19 cellular contexts compared by ENCODE assay signal in genomic region chr16:67255553-67256030, GRCh38.
"Had no signal": no experiment of that assay in that cellular context is flagged by ENCODE, and none has a peak within 500 bp of the region (broad histone marks: within the 10 kb centered on the region; RNA-seq: fewer than 3 reads in every experiment).

No MANE protein-coding gene starts in this region.

- H3K27me3 ChIP-seq: MG63, SJSA1 had no signal

- H3K9me3 ChIP-seq: MG63, SJSA1 had no signal

- H3K4me1 ChIP-seq: SJSA1 had no signal

- DNase-seq: KBM-7, MG63, NCI-H1092, NCI-H1436, NCI-H187, NCI-H2029, NCI-H2081 treated with DMSO at 0.1 percent for 48 hours, NCI-H2171, NCI-H226, NCI-H446, NCI-H510A, NCI-H524 treated with DMSO at 0.1 percent for 48 hours, NCI-H69, NCI-H774, Right ventricle myocardium superior, RPMI8226, SIG-M5 had no signal

- H3K36me3 ChIP-seq: MG63, SJSA1 had no signal

- H3K27ac ChIP-seq: SJSA1, SK-N-MC had no signal

- H3K4me3 ChIP-seq: MG63, SJSA1, SK-N-MC had no signal
